In genomic region chr18:68469049-68469625, GRCh38 we compare ENCODE assay signal across 20 cellular contexts.
"Had no signal": no experiment of that assay in that cellular context is flagged by ENCODE, and none has a peak within 500 bp of the region (broad histone marks: within the 10 kb centered on the region; RNA-seq: fewer than 3 reads in every experiment).

No MANE protein-coding gene starts in this region.

- H3K36me3 Mint-ChIP-seq: memory B cell, natural killer cell, type B pancreatic cell had no signal

- H3K27ac ChIP-seq: prostate gland, right atrium auricular region, thyroid gland had no signal

- H3K9me3 Mint-ChIP-seq: effector memory CD8-positive, alpha-beta T cell; memory B cell; neural crest cell; stimulated activated naive CD8-positive, alpha-beta T cell treated with anti-CD3 and anti-CD28 coated beads, Interleukin-15, amount 100 ng/mL, for 72 hours; type B pancreatic cell had no signal

- H3K9me3 ChIP-seq: prostate gland, right atrium auricular region, thyroid gland had no signal

- H3K27me3 Mint-ChIP-seq: effector memory CD8-positive, alpha-beta T cell; memory B cell had no signal

- H3K36me3 ChIP-seq: prostate gland, right atrium auricular region, thyroid gland had no signal

- H3K4me3 Mint-ChIP-seq: effector memory CD8-positive, alpha-beta T cell; memory B cell; natural killer cell; neural crest cell; stimulated activated naive CD8-positive, alpha-beta T cell treated with anti-CD3 and anti-CD28 coated beads, Interleukin-15, amount 100 ng/mL, for 72 hours; type B pancreatic cell had no signal

- H3K4me1 Mint-ChIP-seq: natural killer cell had no signal

- H3K27me3 ChIP-seq: right atrium auricular region, thyroid gland had no signal

- H3K27ac Mint-ChIP-seq: effector memory CD8-positive, alpha-beta T cell; memory B cell; natural killer cell; stimulated activated naive CD8-positive, alpha-beta T cell treated with anti-CD3 and anti-CD28 coated beads, Interleukin-15, amount 100 ng/mL, for 72 hours; type B pancreatic cell had no signal

- H3K4me1 ChIP-seq: prostate gland, right atrium auricular region, thyroid gland had no signal

- ATAC-seq: effector memory CD8-positive, alpha-beta T cell; natural killer cell; sciatic nerve; stimulated activated naive CD8-positive, alpha-beta T cell treated with anti-CD3 and anti-CD28 coated beads, Interleukin-15, amount 100 ng/mL, for 72 hours had no signal

- DNase-seq: cortex of kidney; effector memory CD8-positive, alpha-beta T cell; hypothalamus; natural killer cell; nucleus accumbens; stimulated activated CD4-positive, alpha-beta T cell treated with anti-CD3 and anti-CD28 coated beads, Interleukin-12 subunit alpha, Interleukin-12 subunit beta, amount 100 ng/mL, for 4 hours; stimulated activated CD4-positive, alpha-beta T cell treated with anti-CD3 and anti-CD28 coated beads, Interleukin-1b, Interleukin-23, amount 100 ng/mL, for 48 hours; stimulated activated CD4-positive, alpha-beta T cell treated with anti-CD3 and anti-CD28 coated beads, Interleukin-4, amount 100 ng/mL, for 1 hour; stimulated activated CD8-positive, alpha-beta memory T cell treated with anti-CD3 and anti-CD28 coated beads, Interleukin-4, amount 100 ng/mL, for 48 hours; stimulated activated naive CD4-positive, alpha-beta T cell; stimulated activated naive CD8-positive, alpha-beta T cell treated with anti-CD3 and anti-CD28 coated beads, Interleukin-15, amount 100 ng/mL, for 72 hours; thyroid gland had no signal

- H3K4me2 ChIP-seq: smooth muscle cell had no signal

- H3K4me3 ChIP-seq: lung, prostate gland, right atrium auricular region, smooth muscle cell, thyroid gland had no signal
